8 cellular contexts compared by ENCODE assay signal in the genomic region with DNA sequence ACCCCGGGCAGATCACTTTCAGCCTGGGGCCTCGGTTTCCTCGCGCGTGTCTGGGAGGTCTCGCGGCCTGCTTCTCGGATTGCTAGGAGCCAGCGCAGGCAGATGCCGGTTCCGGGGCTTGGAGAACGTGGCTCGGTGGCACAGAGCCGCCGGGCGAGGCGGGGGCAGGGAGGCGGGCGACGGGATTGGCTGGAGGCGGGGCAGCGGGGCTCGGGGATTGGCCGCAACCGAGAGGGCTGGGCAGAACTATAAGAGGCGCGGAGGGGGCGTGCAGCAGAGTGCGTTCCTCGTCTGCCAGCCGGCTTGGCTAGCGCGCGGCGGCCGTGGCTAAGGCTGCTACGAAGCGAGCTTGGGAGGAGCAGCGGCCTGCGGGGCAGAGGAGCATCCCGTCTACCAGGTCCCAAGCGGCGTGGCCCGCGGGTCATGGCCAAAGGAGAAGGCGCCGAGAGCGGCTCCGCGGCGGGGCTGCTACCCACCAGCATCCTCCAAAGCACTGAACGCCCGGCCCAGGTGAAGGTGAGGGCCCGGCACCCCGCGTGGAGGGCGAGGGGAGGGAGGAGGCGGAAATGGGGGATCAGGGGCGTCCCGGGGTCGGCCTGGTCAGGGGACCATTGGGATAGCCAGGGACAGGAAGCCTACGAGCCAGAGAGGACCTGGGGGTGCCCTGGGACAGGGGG. TPM values are rescaled to one million over a fixed set of nuclear protein-coding genes. Genes with fewer than 3 reads are reported as not detected.
A peak's percentile ranks its signal among the peaks of the same experiment; 100 is the strongest.
DNase-seq lines count a peak whose midpoint lies in the region; ATAC-seq and TF ChIP-seq lines count a peak whose summit lies in the region.

A gene (plus strand): TSS at position 276 of the 677 bp plus-strand sequence. CDS start 148 bp downstream, at position 424.

- H3K9me3 Mint-ChIP-seq in HFFc6 = no peaks in the 10 kb centered on the region

- H3K27me3 ChIP-seq in right atrium auricular region (no peaks in the 10 kb centered on the region), psoas muscle (ENCODE audit: insufficient read depth in 3 of 3, low read length in 2 of 3) (no peaks in the 10 kb centered on the region)

- H3K4me1 Mint-ChIP-seq in HFFc6 (ENCODE audit: low read depth) = peaks cover 32% of the 10 kb centered on the region

- peak within 1 kb of the TSS; percentile 76 for H3K27ac Mint-ChIP-seq in HFFc6

- H3K4me3 ChIP-seq in right atrium auricular region (peak within 1 kb of the TSS; percentile 29 to 59), psoas muscle (peak within 1 kb of the TSS; percentile 65), urinary bladder (ENCODE audit: low read depth, low read length) (peak within 1 kb of the TSS; percentile 35)

- WGBS in psoas muscle, 3 donors = 1% methylated on average over 46 to 62 of the region's 62 CpGs
- 1% methylated on average over 62 of the region's 62 CpGs for WGBS in urinary bladder

- H3K4me3 Mint-ChIP-seq in HFFc6 = peak within 1 kb of the TSS; percentile 92

- in situ Hi-C loops in G401 (cut with HindIII; ENCODE audit: low sequenced_read_pairs) = no loop called here

- H3K4me1 ChIP-seq in right atrium auricular region (peaks cover 0 to 25% of the 10 kb centered on the region in 2 donors), psoas muscle (peaks cover 21% of the 10 kb centered on the region), urinary bladder (ENCODE audit: insufficient read depth) (peaks cover 6% of the 10 kb centered on the region)

- H3K27ac ChIP-seq in right atrium auricular region (peak within 1 kb of the TSS; percentile 42 to 66), psoas muscle (peak within 1 kb of the TSS; percentile 53), urinary bladder (ENCODE audit: low read depth) (no peak within 1 kb of the TSS)

- H3K36me3 ChIP-seq in right atrium auricular region (no peaks in the 10 kb centered on the region), psoas muscle (ENCODE audit: insufficient read depth in 1 of 2, low read depth in 1 of 2) (no peaks in the 10 kb centered on the region), urinary bladder (ENCODE audit: insufficient read depth) (no peaks in the 10 kb centered on the region)

- TF ChIP-seq CTCF in HFFc6 (IDR thresholded peaks at IDR 0.05) (no peak), right atrium auricular region (IDR thresholded peaks at IDR 0.05) (no peak), psoas muscle (IDR thresholded peaks at IDR 0.05) (no peak)

- no peaks in the 10 kb centered on the region for H3K36me3 Mint-ChIP-seq in HFFc6 (ENCODE audit: low read depth)

- H3K9me3 ChIP-seq in right atrium auricular region (no peaks in the 10 kb centered on the region), psoas muscle (no peaks in the 10 kb centered on the region)

- intact Hi-C loops in psoas muscle (cut with DNase I) = no loop called here

- DNase-seq in G401 (ENCODE audit: low spot score) (peak; percentile 88), HFFc6 (peak; percentile 91), NCI-H128 (lab: John Stamatoyannopoulos, UW; ENCODE audit: unreplicated experiment) (peak; percentile 95), T follicular helper cell (ENCODE audit: low read depth) (peak; percentile 84), amygdala (lab: John Stamatoyannopoulos, UW) (peak; percentile 50 to 95 (median 89)), right atrium auricular region (ENCODE audit: low spot score) (peak; percentile 92), psoas muscle (peak; percentile 94 to 96)

- peaks cover 3% of the 10 kb centered on the region; the same call in 1 of the 2 replicates for H3K27me3 Mint-ChIP-seq in HFFc6 (ENCODE audit: insufficient read depth)

- ATAC-seq in psoas muscle = peak; percentile 96 to 99 (median 98)

RNA-seq across cellular contexts. Expression of the gene that starts here (rescaled TPM):
- 4.3 and 7.9 TPM in 2 replicates for total RNA-seq in G401 (2014; rRNA removed; shearing (Covaris generic))
- total RNA-seq in HFFc6 (2021; fragmentation: NEBNext Ultra II Directional; extraction: Animal tissue kit (Norgen Biotek cat#: 25700)) = 1 to 10 TPM; 3.2 to 4.8 (median 3.5) TPM
- total RNA-seq in right atrium auricular region (1 to 10 TPM; 2.6 to 5.1 TPM), psoas muscle (under 1 TPM; 0.12 to 0.58 (median 0.47) TPM), urinary bladder (0.95 TPM)
- polyA plus RNA-seq in psoas muscle (1 to 10 TPM in 1 of 3 donors, under 1 TPM in 2; 0.35 to 2.1 (median 0.92) TPM), urinary bladder (3.5 TPM)
